ENCODE assay signal across 9 cellular contexts in genomic region chr9:129888809-129889460, GRCh38. TPM values are rescaled to one million over a fixed set of nuclear protein-coding genes. Genes with fewer than 3 reads are reported as not detected.
A peak's percentile ranks its signal among the peaks of the same experiment; 100 is the strongest.
DNase-seq lines count a peak whose midpoint lies in the region; ATAC-seq, FAIRE-seq and TF ChIP-seq lines count a peak whose summit lies in the region.
"Had no signal": no experiment of that assay in that cellular context is flagged by ENCODE, and none has a peak within 500 bp of the region (broad histone marks: within the 10 kb centered on the region; RNA-seq: fewer than 3 reads in every experiment).

No MANE protein-coding gene starts in this region.

- peak; percentile 12 for ATAC-seq in GM12878
- no peak for ATAC-seq in PC-3

- TF ChIP-seq RAD21 in GM12878 (IDR thresholded peaks at IDR 0.05; ENCODE audit: insufficient read depth, low read depth, low read length): no peak

- peaks cover 55% of the 10 kb centered on the region for H3K79me2 ChIP-seq in GM12878 (ENCODE audit: control insufficient read depth, insufficient read depth, low read length)
- no peaks in the 10 kb centered on the region for H3K79me2 ChIP-seq in PC-3 (ENCODE audit: low read length)

- no peak overlapping the region; the same call in 1 of the 2 replicates for H2AFZ ChIP-seq in GM12878 (ENCODE audit: control insufficient read depth, low read depth, low read length)
- H2AFZ ChIP-seq in PC-3 (ENCODE audit: low read length): no peak overlapping the region

- H4K20me1 ChIP-seq in GM12878 (ENCODE audit: control insufficient read depth, insufficient read depth) (no peaks in the 10 kb centered on the region; the same call in 1 of the 2 replicates), PC-3 (ENCODE audit: low read length) (no peaks in the 10 kb centered on the region)

- peaks cover 87% of the 10 kb centered on the region for H3K4me1 ChIP-seq in GM12878 (ENCODE audit: control insufficient read depth, insufficient read depth, low read length)
- H3K4me1 ChIP-seq in stomach: peaks cover 43 to 91% (median 54%) of the 10 kb centered on the region in 4 donors
- H3K4me1 ChIP-seq in PC-3 (ENCODE audit: insufficient read depth, low read length): peaks cover 22% of the 10 kb centered on the region

- in situ Hi-C loops in GM12878 (cut with MboI): loop anchor here (5.0 kb wide), 2 partner anchors 103 to 153 kb away; partner anchors contain the start of gene FNBP1

- H3K9me2 ChIP-seq in PC-3 (replicated peaks; ENCODE audit: low read length): no peaks in the 10 kb centered on the region

- POLR2A ChIA-PET in GM12878 (lab: Charles Lee): interaction anchor here (0.5 to 5.2 kb wide), 12 partner anchors 16 to 168 kb away, joined by 3 to 79 read pairs (median 6); no protein-coding TSS in a partner anchor
- POLR2A ChIA-PET in PC-3 (lab: Charles Lee; ENCODE audit: unreplicated experiment): no interaction called here

- CTCF ChIA-PET in GM12878 (lab: Yijun Ruan, JAX) (interaction anchor here (1.0 to 1.7 kb wide), 7 partner anchors 13 to 240 kb away, joined by 3 to 4 read pairs (median 3); no protein-coding TSS in a partner anchor), PC-3 (lab: Charles Lee) (no interaction called here)

- SMC1A ChIA-PET in GM12878 (lab: Charles Lee; ENCODE audit: uncharacterized antibody, unreplicated experiment): interaction anchor here (0.8 to 3.5 kb wide), 15 partner anchors 13 to 210 kb away, joined by 3 to 42 read pairs (median 5); no protein-coding TSS in a partner anchor

- 1% methylated on average over 23 of the region's 23 CpGs for WGBS in GM12878 (ENCODE audit: insufficient coverage, insufficient replicate concordance, low lambda C conversion rate, missing lambda C conversion rate)
- 73 to 82% (median 77%) methylated on average over 23 of the region's 23 CpGs for WGBS in stomach, 5 donors

- peak overlapping the region; percentile 100 for H3K4me2 ChIP-seq in GM12878 (ENCODE audit: control insufficient read depth, insufficient read depth)
- H3K4me2 ChIP-seq in PC-3 (ENCODE audit: low read length): no peak overlapping the region

- peak; percentile 71 for DNase-seq in activated effector memory CD4-positive, alpha-beta T cell treated with anti-CD3 and anti-CD28 coated beads, Interleukin-2, amount 50 U/mL, for 16 hours
- DNase-seq in activated effector memory CD4-positive, alpha-beta T cell treated with Interleukin-2 at 50 U/mL for 16 hours: no peak
- no peak for DNase-seq in Jurkat, Clone E6-1 (ENCODE audit: low read depth, low spot score)
- DNase-seq in GM12878 (ENCODE audit: low read depth, low spot score): no peak
- no peak for DNase-seq in stomach
- DNase-seq in PC-3: no peak
- no peak for DNase-seq in NCI-H1105 treated with DMSO at 0.1 percent for 48 hours (lab: John Stamatoyannopoulos, UW)
- no peak for DNase-seq in SKM-1 treated with dmso at 0.1 percent for 144 hours (lab: John Stamatoyannopoulos, UW; ENCODE audit: unreplicated experiment)

- TF ChIP-seq CTCF in GM12878 (IDR thresholded peaks at IDR 0.05 in 2 of 3, conservative IDR thresholded peaks at IDR 0.05 in 1 of 3; ENCODE audit: control insufficient read depth in 2 of 3, extremely low read depth in 1 of 3, insufficient read depth in 1 of 3, low read depth in 3 of 3, low read length in 3 of 3) (no peak), stomach (IDR thresholded peaks at IDR 0.05) (no peak), PC-3 (conservative IDR thresholded peaks at IDR 0.05; ENCODE audit: low read depth, low read length) (no peak)

- peaks cover 10 to 21% of the 10 kb centered on the region in 2 experiments for H3K36me3 ChIP-seq in GM12878 (ENCODE audit: control insufficient read depth in 2 of 2, insufficient read depth in 2 of 2, low read length in 1 of 2)
- H3K36me3 ChIP-seq in stomach: peaks cover 0 to 33% (median 19%) of the 10 kb centered on the region in 4 donors
- H3K36me3 ChIP-seq in PC-3 (ENCODE audit: low read depth, low read length): peaks cover 3% of the 10 kb centered on the region; the same call in 1 of the 2 replicates

- FAIRE-seq in GM12878 (lab: Jason Lieb, UNC): no peak
- FAIRE-seq: TTC549 had no signal

- H3K4me3 ChIP-seq in Jurkat, Clone E6-1 (ENCODE audit: low read length): peak overlapping the region; percentile 84
- no peak overlapping the region for H3K4me3 ChIP-seq in GM12878
- peak overlapping the region in 2 of 4 donors; percentile 12 to 14 for H3K4me3 ChIP-seq in stomach
- H3K4me3 ChIP-seq in PC-3 (ENCODE audit: low read length): no peak overlapping the region

- TF ChIP-seq POLR2A in GM12878 (IDR thresholded peaks at IDR 0.05; ENCODE audit: low read depth, low read length) (no peak), stomach (IDR thresholded peaks at IDR 0.05) (no peak)

- H3K27ac ChIP-seq in GM12878 (ENCODE audit: control insufficient read depth, insufficient read depth) (peak overlapping the region; percentile 96), stomach (peak overlapping the region; percentile 0 to 92 (median 85)), PC-3 (ENCODE audit: low read length) (no peak overlapping the region)

- TF ChIP-seq EP300 in GM12878 (IDR thresholded peaks at IDR 0.05; ENCODE audit: borderline replicate concordance in 1 of 2, control insufficient read depth in 1 of 2, low read depth in 2 of 2, low read length in 2 of 2) (no peak), stomach (IDR thresholded peaks at IDR 0.05) (no peak)

- RAD21 ChIA-PET in GM12878 (lab: Charles Lee; ENCODE audit: unreplicated experiment): interaction anchor here (0.6 to 5.4 kb wide), 18 partner anchors 13 to 157 kb away, joined by 3 to 89 read pairs (median 5); no protein-coding TSS in a partner anchor

- peak overlapping the region; percentile 70 for H3K9ac ChIP-seq in GM12878 (ENCODE audit: control insufficient read depth, insufficient read depth, low read length)
- no peak overlapping the region for H3K9ac ChIP-seq in PC-3 (ENCODE audit: low read length)

- no peaks in the 10 kb centered on the region for H3K9me3 ChIP-seq in GM12878 (replicated peaks; ENCODE audit: control insufficient read depth, insufficient read depth, low read length)
- no peaks in the 10 kb centered on the region for H3K9me3 ChIP-seq in stomach
- H3K9me3 ChIP-seq in PC-3 (ENCODE audit: low read length): no peaks in the 10 kb centered on the region

- no TSS peak for BruUV-seq in GM12878 (replicated peaks; lab: Mats Ljungman, UMichigan)
- BruUV-seq in PC-3 (replicated peaks; lab: Mats Ljungman, UMichigan): no TSS peak

- no peaks in the 10 kb centered on the region for H3F3A ChIP-seq in PC-3 (ENCODE audit: low read length, unreplicated experiment)

- intact Hi-C loops in GM12878 (cut with micrococcal nuclease; ENCODE audit: unreplicated experiment) (loop anchor here (1.0 to 5.0 kb wide), 6 partner anchors 11 to 208 kb away; no protein-coding TSS in a partner anchor), stomach (cut with DNase I; ENCODE audit: low total_unique reads) (loop anchor here (10.0 kb wide), 1 partner anchor 156 kb away; the partner anchor contains the start of gene FNBP1), PC-3 (cut with micrococcal nuclease) (loop anchor here (5.0 kb wide), 1 partner anchor 153 kb away; the partner anchor contains the start of gene FNBP1)

- H3K27me3 ChIP-seq in GM12878 (replicated peaks in 1 of 2; ENCODE audit: control insufficient read depth in 2 of 2, insufficient read depth in 2 of 2, low read length in 1 of 2): no peaks in the 10 kb centered on the region
- no peaks in the 10 kb centered on the region for H3K27me3 ChIP-seq in stomach
- no peaks in the 10 kb centered on the region for H3K27me3 ChIP-seq in PC-3 (ENCODE audit: low read length)

RNA-seq across cellular contexts. Expression of gene USP20, which starts 53.7 kb away (rescaled TPM):
- 46.8 TPM for polyA plus RNA-seq in Jurkat, Clone E6-1 (2012; ENCODE audit: insufficient read depth, insufficient read length)
- total RNA-seq in GM12878 (2013; cell fraction: nucleolus; rRNA removed): 11.7 and 12.6 TPM in 2 replicates
- 10.7 and 14.4 TPM in 2 replicates for total RNA-seq in GM12878 (2014; rRNA removed)
- total RNA-seq in GM12878 (2014; rRNA removed; fragmentation: Illumina TruSeq; extraction: Trizol): 6.4 and 7.6 TPM in 2 replicates
- 23.0 and 23.3 TPM in 2 replicates for total RNA-seq in GM12878 (2021)
- 6.4 TPM for polyA plus RNA-seq in GM12878 (2011; ENCODE audit: low read depth)
- polyA plus RNA-seq in GM12878 (2011; rRNA removed): 4.0 and 7.5 TPM in 2 replicates
- 8.6 and 11.8 TPM in 2 replicates for polyA plus RNA-seq in GM12878 (2011; cell fraction: cytosol; rRNA removed)
- 79.9 and 80.0 TPM in 2 replicates for polyA plus RNA-seq in GM12878 (2011; cell fraction: nucleus; rRNA removed)
- 11.7 and 12.5 TPM in 2 replicates for polyA plus RNA-seq in GM12878 (2012)
- polyA plus RNA-seq in GM12878 (2014; fragmentation: Illumina TruSeq; extraction: Trizol): 2.6 and 6.1 TPM in 2 replicates
- polyA plus RNA-seq in GM12878 (2014; fragmentation: Nextera tagmentation; extraction: Ambion mirVana): 1 to 10 TPM in 1 of 2 experiments, under 1 TPM in 1; 0.66 to 1.1 TPM
- 15.8 and 23.0 TPM in 2 replicates for polyA plus RNA-seq in GM12878 (2014; rRNA removed)
- 10 to 100 TPM; 22.3 to 22.9 TPM for polyA plus RNA-seq in GM12878 (2016; fragmentation: Nextera tagmentation; extraction: Ambion mirVana)
- 6.4 and 11.9 TPM in 2 replicates for polyA minus RNA-seq in GM12878 (2011; rRNA and poly(A)+ RNA removed)
- 4.8 and 5.2 TPM in 2 replicates for polyA minus RNA-seq in GM12878 (2011; cell fraction: cytosol; rRNA and poly(A)+ RNA removed)
- 10.2 and 16.4 TPM in 2 replicates for polyA minus RNA-seq in GM12878 (2011; cell fraction: nucleus; rRNA and poly(A)+ RNA removed)
- 10 to 100 TPM in 3 of 5 donors, 1 to 10 TPM in 2; 7.3 to 52.1 (median 16.9) TPM for total RNA-seq in stomach
- polyA plus RNA-seq in stomach: 10 to 100 TPM; 15.9 to 32.4 (median 17.3) TPM
- 15.0 and 16.2 TPM in 2 replicates for total RNA-seq in PC-3 (2014; rRNA removed)

RNA-seq across cellular contexts. Expression of gene C9orf78, which starts 53.9 kb away (rescaled TPM):
- 225 TPM for polyA plus RNA-seq in Jurkat, Clone E6-1 (2012; ENCODE audit: insufficient read depth, insufficient read length)
- total RNA-seq in GM12878 (2013; cell fraction: nucleolus; rRNA removed): 14.4 and 17.1 TPM in 2 replicates
- 32.6 and 36.7 TPM in 2 replicates for total RNA-seq in GM12878 (2014; rRNA removed)
- 46.2 and 54.6 TPM in 2 replicates for total RNA-seq in GM12878 (2014; rRNA removed; fragmentation: Illumina TruSeq; extraction: Trizol)
- 18.9 and 23.0 TPM in 2 replicates for total RNA-seq in GM12878 (2021)
- polyA plus RNA-seq in GM12878 (2011; ENCODE audit: low read depth): 32.0 TPM
- polyA plus RNA-seq in GM12878 (2011; rRNA removed): 41.8 and 60.7 TPM in 2 replicates
- 20.5 and 23.6 TPM in 2 replicates for polyA plus RNA-seq in GM12878 (2011; cell fraction: cytosol; rRNA removed)
- polyA plus RNA-seq in GM12878 (2011; cell fraction: nucleus; rRNA removed): 6.5 and 9.3 TPM in 2 replicates
- 24.9 and 32.2 TPM in 2 replicates for polyA plus RNA-seq in GM12878 (2012)
- 52.4 and 53.3 TPM in 2 replicates for polyA plus RNA-seq in GM12878 (2014; fragmentation: Illumina TruSeq; extraction: Trizol)
- polyA plus RNA-seq in GM12878 (2014; fragmentation: Nextera tagmentation; extraction: Ambion mirVana): 10 to 100 TPM; 28.6 to 60.9 TPM
- polyA plus RNA-seq in GM12878 (2014; rRNA removed): 37.5 and 40.0 TPM in 2 replicates
- 10 to 100 TPM; 56.9 to 59.0 TPM for polyA plus RNA-seq in GM12878 (2016; fragmentation: Nextera tagmentation; extraction: Ambion mirVana)
- polyA minus RNA-seq in GM12878 (2011; rRNA and poly(A)+ RNA removed): 8.7 and 13.1 TPM in 2 replicates
- polyA minus RNA-seq in GM12878 (2011; cell fraction: cytosol; rRNA and poly(A)+ RNA removed): 7.4 and 14.0 TPM in 2 replicates
- polyA minus RNA-seq in GM12878 (2011; cell fraction: nucleus; rRNA and poly(A)+ RNA removed): 3.7 and 7.0 TPM in 2 replicates
- 10 to 100 TPM; 18.7 to 62.0 (median 31.7) TPM for total RNA-seq in stomach
- polyA plus RNA-seq in stomach: 10 to 100 TPM; 54.5 to 67.5 (median 55.3) TPM
- total RNA-seq in PC-3 (2014; rRNA removed): 42.4 and 57.4 TPM in 2 replicates
